In genomic region chr10:95133997-95134396, GRCh38 we compare ENCODE assay signal across 21 cellular contexts.
DNase-seq lines count a peak whose midpoint lies in the region; ATAC-seq, FAIRE-seq and TF ChIP-seq lines count a peak whose summit lies in the region.
"Had no signal": no experiment of that assay in that cellular context is flagged by ENCODE, and none has a peak within 500 bp of the region (broad histone marks: within the 10 kb centered on the region; RNA-seq: fewer than 3 reads in every experiment).

No MANE protein-coding gene starts in this region.

- H3K79me2 ChIP-seq in keratinocyte (ENCODE audit: control insufficient read depth, insufficient read depth, low read length) = no peaks in the 10 kb centered on the region

- no peaks in the 10 kb centered on the region for H3K9me3 ChIP-seq in keratinocyte (ENCODE audit: control insufficient read depth, low read depth, low read length)
- H3K9me3 ChIP-seq in MG63 = no peaks in the 10 kb centered on the region
- H3K9me3 ChIP-seq: body of pancreas, colonic mucosa, heart right ventricle, neutrophil, testis had no signal

- no peak overlapping the region for H3K27ac ChIP-seq in keratinocyte (ENCODE audit: control insufficient read depth, insufficient read depth, low read length)
- H3K27ac ChIP-seq: body of pancreas, colonic mucosa, heart right ventricle, neutrophil, SK-N-MC, testis had no signal

- H3K4me2 ChIP-seq in keratinocyte (ENCODE audit: control insufficient read depth, extremely low read depth, insufficient read depth, low read depth, low read length) = no peak overlapping the region

- no peaks in the 10 kb centered on the region for H3K4me1 ChIP-seq in keratinocyte (ENCODE audit: control insufficient read depth, extremely low read depth, insufficient read depth, low read length)
- H3K4me1 ChIP-seq: colonic mucosa, heart right ventricle, testis had no signal

- H3K9me1 ChIP-seq in keratinocyte (ENCODE audit: control insufficient read depth, extremely low read depth, insufficient read depth, low read length) = no peaks in the 10 kb centered on the region

- H3K27me3 ChIP-seq in keratinocyte (ENCODE audit: control insufficient read depth, extremely low read depth, insufficient read depth, low read length) (no peaks in the 10 kb centered on the region), MG63 (peaks cover 4% of the 10 kb centered on the region; the same call in 1 of the 2 replicates)
- H3K27me3 ChIP-seq: body of pancreas, colonic mucosa, heart right ventricle, neutrophil, testis had no signal

- peak; percentile 15 for DNase-seq in Daoy (ENCODE audit: low read depth)
- DNase-seq in MV-4-11 (lab: John Stamatoyannopoulos, UW) = peak; percentile 47
- peak; percentile 23 for DNase-seq in SK-N-DZ (ENCODE audit: low spot score)
- no peak for DNase-seq in keratinocyte (ENCODE audit: low read depth, low spot score)
- no peak for DNase-seq in MG63
- DNase-seq: activated CD4-positive, alpha-beta T cell treated with anti-CD3 and anti-CD28 coated beads for 4 hours; activated naive CD8-positive, alpha-beta T cell treated with anti-CD3 and anti-CD28 coated beads, Interleukin-2, amount 10 ng/mL, durations not matched to agents 7 days and 5 days; body of pancreas; colonic mucosa; heart right ventricle; immature natural killer cell; NCI-H1092; NCI-H2081; PC-3; stimulated activated CD4-positive, alpha-beta T cell treated with anti-CD3 and anti-CD28 coated beads, Interleukin-12 subunit alpha, Interleukin-12 subunit beta, amount 100 ng/mL, for 4 hours; testis had no signal

- no peak overlapping the region for H2AFZ ChIP-seq in keratinocyte (ENCODE audit: control insufficient read depth, low read length)

- H3K36me3 ChIP-seq in keratinocyte (ENCODE audit: control insufficient read depth in 2 of 2, extremely low read depth in 1 of 2, insufficient read depth in 2 of 2, low read length in 2 of 2) = no peaks in the 10 kb centered on the region
- no peaks in the 10 kb centered on the region for H3K36me3 ChIP-seq in MG63
- H3K36me3 ChIP-seq: colonic mucosa, heart right ventricle, neutrophil had no signal

- dilution Hi-C loops in keratinocyte (cut with MboI; ENCODE audit: extremely low pct_ligation_motif_present, low sequenced_read_pairs) = loop anchor here (25.0 kb wide), 1 partner anchor 497 kb away; no protein-coding TSS in a partner anchor

- no peak overlapping the region for H3K9ac ChIP-seq in keratinocyte (ENCODE audit: control insufficient read depth, extremely low read depth, insufficient read depth, low read length)

- H4K20me1 ChIP-seq in keratinocyte (ENCODE audit: control insufficient read depth, extremely low read depth, insufficient read depth, low read length) = no peaks in the 10 kb centered on the region

- no peak for TF ChIP-seq CTCF in keratinocyte (optimal IDR thresholded peaks at IDR 0.05 in 1 of 3, IDR thresholded peaks at IDR 0.05 in 1 of 3, conservative IDR thresholded peaks at IDR 0.05 in 1 of 3; ENCODE audit: extremely low read depth in 1 of 3, insufficient read depth in 2 of 3, low read length in 3 of 3)

- FAIRE-seq in keratinocyte (lab: Jason Lieb, UNC) = peak; percentile 20
- FAIRE-seq: GM12892 had no signal

- H3K4me3 ChIP-seq in keratinocyte (ENCODE audit: control insufficient read depth in 2 of 3, extremely low read depth in 1 of 3, insufficient read depth in 2 of 3, low read depth in 1 of 3, low read length in 3 of 3) = no peak overlapping the region
- H3K4me3 ChIP-seq in MG63 = no peak overlapping the region
- H3K4me3 ChIP-seq: body of pancreas, colonic mucosa, heart right ventricle, SK-N-MC, testis had no signal

- ATAC-seq in GM18873 (IDR thresholded peaks at IDR 0.05; ENCODE audit: low FRiP score, unreplicated experiment) = no peak
- ATAC-seq in HG03280 (IDR thresholded peaks at IDR 0.05; ENCODE audit: unreplicated experiment) = no peak
- ATAC-seq: heart right ventricle had no signal

Comparison
In these comparisons a context has a peak if more than half of its experiments do, and no peak if none do; other contexts are left out.
1. DNase-seq: peak in Daoy (single experiment), MV-4-11 (single experiment) and SK-N-DZ (single experiment); none in keratinocyte (single experiment) and MG63 (single experiment).